25 cellular contexts compared by ENCODE assay signal in the genomic region with DNA sequence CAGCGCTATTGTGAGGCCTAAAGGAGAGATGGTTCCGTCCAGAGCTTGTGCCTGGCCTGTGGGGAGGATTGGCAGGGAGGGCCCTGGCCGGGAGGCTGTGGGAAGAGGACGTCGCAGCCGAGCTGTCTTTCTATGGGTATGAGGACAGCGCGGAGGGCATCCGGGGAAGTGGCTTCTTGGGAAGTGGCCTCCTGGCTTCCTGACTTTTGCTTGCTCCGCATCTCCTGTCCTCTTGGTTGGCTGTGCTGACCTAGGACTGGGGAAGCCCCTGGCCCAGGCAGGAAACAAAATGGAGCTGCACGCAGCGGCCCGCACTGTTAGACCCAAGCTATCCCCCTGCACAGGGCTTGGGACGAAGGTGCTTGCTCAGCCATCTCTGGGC.
"Had no signal": no experiment of that assay in that cellular context is flagged by ENCODE, and none has a peak within 500 bp of the region (broad histone marks: within the 10 kb centered on the region; RNA-seq: fewer than 3 reads in every experiment).

No MANE protein-coding gene starts in this region.

- DNase-seq: caudate nucleus; cerebellar nuclear complex; cortex of kidney; effector memory CD8-positive, alpha-beta T cell; erythroblast; left cardiac atrium; naive B cell; nephron progenitor cell; occipital lobe; spleen; stimulated activated CD4-positive, alpha-beta T cell treated with anti-CD3 and anti-CD28 coated beads, Interleukin-4, amount 100 ng/mL, for 4 hours; stimulated activated naive CD8-positive, alpha-beta T cell treated with anti-CD3 and anti-CD28 coated beads, Interleukin-15, Interleukin-2, amounts not matched to agents 100 U/mL and 50 U/mL, for 24 hours; substantia nigra; testis; tibial artery had no signal

- H3K27ac Mint-ChIP-seq: effector memory CD8-positive, alpha-beta T cell; memory B cell; mesothelial cell of epicardium; naive B cell; nephron progenitor cell; progenitor cell of endocrine pancreas; stimulated activated memory B cell treated with anti-CD40 and anti-IgM and Interleukin-4, amounts not matched to agents 10 μg/mL and 1 μg/mL and 100 μg/mL, for 72 hours; type B pancreatic cell had no signal

- H3K27me3 ChIP-seq: testis had no signal

- H3K4me1 Mint-ChIP-seq: memory B cell; mesothelial cell of epicardium; naive B cell; stimulated activated memory B cell treated with anti-CD40 and anti-IgM and Interleukin-4, amounts not matched to agents 10 μg/mL and 1 μg/mL and 100 μg/mL, for 72 hours had no signal

- H3K4me1 ChIP-seq: parathyroid adenoma, spleen, testis, tibial artery had no signal

- H3K9me3 Mint-ChIP-seq: effector memory CD8-positive, alpha-beta T cell; memory B cell; stimulated activated memory B cell treated with anti-CD40 and anti-IgM and Interleukin-4, amounts not matched to agents 10 μg/mL and 1 μg/mL and 100 μg/mL, for 72 hours; type B pancreatic cell had no signal

- H3K9ac ChIP-seq: parathyroid adenoma had no signal

- H3K36me3 Mint-ChIP-seq: memory B cell; mesothelial cell of epicardium; naive B cell; stimulated activated memory B cell treated with anti-CD40 and anti-IgM and Interleukin-4, amounts not matched to agents 10 μg/mL and 1 μg/mL and 100 μg/mL, for 72 hours; type B pancreatic cell had no signal

- H3K4me3 ChIP-seq: lung, mucosa of descending colon, skin epidermis, spleen, testis, tibial artery had no signal

- H3K36me3 ChIP-seq: spleen, tibial artery had no signal

- H3K27me3 Mint-ChIP-seq: memory B cell; naive B cell; stimulated activated memory B cell treated with anti-CD40 and anti-IgM and Interleukin-4, amounts not matched to agents 10 μg/mL and 1 μg/mL and 100 μg/mL, for 72 hours had no signal

- ATAC-seq: effector memory CD8-positive, alpha-beta T cell; mucosa of descending colon; right cardiac atrium; stimulated activated naive CD8-positive, alpha-beta T cell treated with anti-CD3 and anti-CD28 coated beads, Interleukin-15, Interleukin-2, amounts not matched to agents 100 U/mL and 50 U/mL, for 24 hours had no signal

- H3K27ac ChIP-seq: parathyroid adenoma, skin epidermis, spleen, testis, tibial artery had no signal

- H3K4me3 Mint-ChIP-seq: effector memory CD8-positive, alpha-beta T cell; memory B cell; mesothelial cell of epicardium; naive B cell; nephron progenitor cell; stimulated activated memory B cell treated with anti-CD40 and anti-IgM and Interleukin-4, amounts not matched to agents 10 μg/mL and 1 μg/mL and 100 μg/mL, for 72 hours; type B pancreatic cell had no signal

- H2AFZ ChIP-seq: parathyroid adenoma had no signal

- H3K9me3 ChIP-seq: testis had no signal
